In genomic region chr11:117197516-117198456, GRCh38 we compare ENCODE assay signal across 9 cellular contexts. TPM values are rescaled to one million over a fixed set of nuclear protein-coding genes. Genes with fewer than 3 reads are reported as not detected.
DNase-seq lines count a peak whose midpoint lies in the region; ATAC-seq and TF ChIP-seq lines count a peak whose summit lies in the region.
"Had no signal": no experiment of that assay in that cellular context is flagged by ENCODE, and none has a peak within 500 bp of the region (broad histone marks: within the 10 kb centered on the region; RNA-seq: fewer than 3 reads in every experiment).

No MANE protein-coding gene starts in this region.

- CTCF ChIA-PET in Calu3 (lab: Charles Lee) = no interaction called here

- H4K20me1 ChIP-seq in OCI-LY3 (ENCODE audit: insufficient read depth, low read length) = no peaks in the 10 kb centered on the region

- H3K27me3 Mint-ChIP-seq in Calu3 (ENCODE audit: unreplicated experiment) = no peaks in the 10 kb centered on the region

- H3K27ac ChIP-seq in OCI-LY3 (ENCODE audit: low read length) = no peak overlapping the region
- peak overlapping the region; percentile 11 for H3K27ac ChIP-seq in parathyroid adenoma

- H3K4me1 Mint-ChIP-seq in Calu3 (ENCODE audit: low read depth, unreplicated experiment) = no peaks in the 10 kb centered on the region

- ATAC-seq in HG03469 (IDR thresholded peaks at IDR 0.05; ENCODE audit: unreplicated experiment) (no peak), GM21515 (IDR thresholded peaks at IDR 0.05; ENCODE audit: unreplicated experiment) (no peak)
- ATAC-seq: Panc1 had no signal

- peaks cover 7% of the 10 kb centered on the region for H3K36me3 ChIP-seq in OCI-LY3 (replicated peaks; ENCODE audit: low read depth, low read length)
- H3K36me3 ChIP-seq in parathyroid adenoma (ENCODE audit: control insufficient read depth, insufficient read depth, low read length) = no peaks in the 10 kb centered on the region

- peak; percentile 14 for DNase-seq in Calu3
- DNase-seq in fibroblast of mammary gland (ENCODE audit: low read depth) = no peak
- no peak for DNase-seq in stimulated activated naive CD4-positive, alpha-beta T cell (lab: John Stamatoyannopoulos, UW)
- DNase-seq in OCI-M2 (lab: John Stamatoyannopoulos, UW; ENCODE audit: unreplicated experiment) = no peak

- TF ChIP-seq CTCF in Calu3 (IDR thresholded peaks at IDR 0.05; ENCODE audit: unreplicated experiment) (no peak), OCI-LY3 (IDR thresholded peaks at IDR 0.05; ENCODE audit: low read depth, low read length) (peak; percentile 44), fibroblast of mammary gland (conservative IDR thresholded peaks at IDR 0.05; ENCODE audit: control insufficient read depth, insufficient read depth, low read depth, low read length) (peak; percentile 47), parathyroid adenoma (IDR thresholded peaks at IDR 0.05) (peak; percentile 28)

- H3K4me3 ChIP-seq in OCI-LY3 (ENCODE audit: low read length) = no peak overlapping the region
- H3K4me3 ChIP-seq in fibroblast of mammary gland (ENCODE audit: control insufficient read depth, low read depth, low read length) = no peak overlapping the region
- no peak overlapping the region for H3K4me3 ChIP-seq in parathyroid adenoma (ENCODE audit: low read depth, low read length)

- BruUV-seq in Calu3 (replicated peaks; lab: Mats Ljungman, UMichigan) = no TSS peak

- H3K4me2 ChIP-seq in OCI-LY3 (ENCODE audit: low read length) (no peak overlapping the region), parathyroid adenoma (ENCODE audit: low read length) (no peak overlapping the region)

- H3K79me2 ChIP-seq in OCI-LY3 (ENCODE audit: low read length) (no peaks in the 10 kb centered on the region), parathyroid adenoma (no peaks in the 10 kb centered on the region)

- no peaks in the 10 kb centered on the region for H3K36me3 Mint-ChIP-seq in Calu3 (ENCODE audit: insufficient read depth, unreplicated experiment)

- no peak overlapping the region for H3K27ac Mint-ChIP-seq in Calu3 (ENCODE audit: unreplicated experiment)

- no peaks in the 10 kb centered on the region for H3K4me1 ChIP-seq in OCI-LY3 (ENCODE audit: low read length)
- H3K4me1 ChIP-seq in parathyroid adenoma = no peaks in the 10 kb centered on the region

- no peak overlapping the region for H3K9ac ChIP-seq in OCI-LY3 (ENCODE audit: low read length)
- no peak overlapping the region for H3K9ac ChIP-seq in parathyroid adenoma

- no peaks in the 10 kb centered on the region for H3K9me3 Mint-ChIP-seq in Calu3 (ENCODE audit: low read depth, unreplicated experiment)

- H3K4me3 Mint-ChIP-seq in Calu3 (ENCODE audit: low read depth, unreplicated experiment) = no peak overlapping the region

- H3K9me3 ChIP-seq in OCI-LY3 (ENCODE audit: insufficient read depth, low read length) = no peaks in the 10 kb centered on the region
- no peaks in the 10 kb centered on the region for H3K9me3 ChIP-seq in parathyroid adenoma (ENCODE audit: control insufficient read depth, low read length)

- no peak overlapping the region for H2AFZ ChIP-seq in OCI-LY3 (ENCODE audit: low read depth, low read length)
- H2AFZ ChIP-seq in parathyroid adenoma = no peak overlapping the region

- intact Hi-C loops in Calu3 (cut with micrococcal nuclease; ENCODE audit: unreplicated experiment) = no loop called here

- H3K27me3 ChIP-seq in OCI-LY3 (ENCODE audit: low read depth, low read length) (no peaks in the 10 kb centered on the region), parathyroid adenoma (ENCODE audit: control insufficient read depth, insufficient read depth, low read length) (no peaks in the 10 kb centered on the region)

RNA-seq across cellular contexts. Expression of gene TAGLN, which starts 1.4 kb away (rescaled TPM):
- total RNA-seq in Calu3 (2022) = 4.6 and 6.6 TPM in 2 replicates

RNA-seq across cellular contexts. Expression of gene SIDT2, which starts 19.2 kb away (rescaled TPM):
- 12.2 and 15.4 TPM in 2 replicates for total RNA-seq in Calu3 (2022)

RNA-seq across cellular contexts. Expression of gene PCSK7, which starts 34.1 kb away (rescaled TPM):
- 44.3 and 49.2 TPM in 2 replicates for total RNA-seq in Calu3 (2022)

RNA-seq across cellular contexts. Expression of gene RNF214, which starts 34.7 kb away (rescaled TPM):
- 19.2 and 20.0 TPM in 2 replicates for total RNA-seq in Calu3 (2022)

RNA-seq across cellular contexts. Expression of gene PAFAH1B2, which starts 53.7 kb away (rescaled TPM):
- 66.7 and 74.5 TPM in 2 replicates for total RNA-seq in Calu3 (2022)
